Comparison of ENCODE assay signal across 1 cellular context in the genomic region with DNA sequence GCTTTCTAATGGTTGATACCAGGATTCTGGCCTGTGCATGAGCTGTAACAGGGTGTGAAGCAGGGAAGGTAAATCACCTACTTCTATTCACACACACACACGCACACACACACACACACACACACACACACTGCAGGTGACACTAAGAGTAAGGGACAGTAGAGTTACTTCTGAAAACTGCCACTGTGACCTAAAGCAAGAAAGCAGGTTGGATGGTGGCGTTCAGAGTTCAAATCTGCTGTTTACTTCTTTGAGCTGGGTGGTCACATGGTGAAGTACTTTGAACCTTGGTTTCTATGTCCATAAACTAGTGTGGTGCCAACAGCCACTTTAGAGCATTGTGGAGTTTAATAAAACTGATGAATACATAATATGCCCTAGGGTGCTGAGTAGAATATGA.
TF ChIP-seq lines count a peak whose summit lies in the region.

No MANE protein-coding gene starts in this region.

TF ChIP-seq in HepG2, 621 proteins besides CTCF, POLR2A, EP300 and RAD21 (continued from another document and continues in another):
- TF ChIP-seq, protein P1, sequence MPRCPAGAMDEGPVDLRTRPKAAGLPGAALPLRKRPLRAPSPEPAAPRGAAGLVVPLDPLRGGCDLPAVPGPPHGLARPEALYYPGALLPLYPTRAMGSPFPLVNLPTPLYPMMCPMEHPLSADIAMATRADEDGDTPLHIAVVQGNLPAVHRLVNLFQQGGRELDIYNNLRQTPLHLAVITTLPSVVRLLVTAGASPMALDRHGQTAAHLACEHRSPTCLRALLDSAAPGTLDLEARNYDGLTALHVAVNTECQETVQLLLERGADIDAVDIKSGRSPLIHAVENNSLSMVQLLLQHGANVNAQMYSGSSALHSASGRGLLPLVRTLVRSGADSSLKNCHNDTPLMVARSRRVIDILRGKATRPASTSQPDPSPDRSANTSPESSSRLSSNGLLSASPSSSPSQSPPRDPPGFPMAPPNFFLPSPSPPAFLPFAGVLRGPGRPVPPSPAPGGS (CRISPR knock-in tag; IDR thresholded peaks at IDR 0.05), result no peak
- TF ChIP-seq, protein P2, sequence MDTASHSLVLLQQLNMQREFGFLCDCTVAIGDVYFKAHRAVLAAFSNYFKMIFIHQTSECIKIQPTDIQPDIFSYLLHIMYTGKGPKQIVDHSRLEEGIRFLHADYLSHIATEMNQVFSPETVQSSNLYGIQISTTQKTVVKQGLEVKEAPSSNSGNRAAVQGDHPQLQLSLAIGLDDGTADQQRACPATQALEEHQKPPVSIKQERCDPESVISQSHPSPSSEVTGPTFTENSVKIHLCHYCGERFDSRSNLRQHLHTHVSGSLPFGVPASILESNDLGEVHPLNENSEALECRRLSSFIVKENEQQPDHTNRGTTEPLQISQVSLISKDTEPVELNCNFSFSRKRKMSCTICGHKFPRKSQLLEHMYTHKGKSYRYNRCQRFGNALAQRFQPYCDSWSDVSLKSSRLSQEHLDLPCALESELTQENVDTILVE (CRISPR knock-in tag; IDR thresholded peaks at IDR 0.05), result no peak
- TF ChIP-seq, protein P3, sequence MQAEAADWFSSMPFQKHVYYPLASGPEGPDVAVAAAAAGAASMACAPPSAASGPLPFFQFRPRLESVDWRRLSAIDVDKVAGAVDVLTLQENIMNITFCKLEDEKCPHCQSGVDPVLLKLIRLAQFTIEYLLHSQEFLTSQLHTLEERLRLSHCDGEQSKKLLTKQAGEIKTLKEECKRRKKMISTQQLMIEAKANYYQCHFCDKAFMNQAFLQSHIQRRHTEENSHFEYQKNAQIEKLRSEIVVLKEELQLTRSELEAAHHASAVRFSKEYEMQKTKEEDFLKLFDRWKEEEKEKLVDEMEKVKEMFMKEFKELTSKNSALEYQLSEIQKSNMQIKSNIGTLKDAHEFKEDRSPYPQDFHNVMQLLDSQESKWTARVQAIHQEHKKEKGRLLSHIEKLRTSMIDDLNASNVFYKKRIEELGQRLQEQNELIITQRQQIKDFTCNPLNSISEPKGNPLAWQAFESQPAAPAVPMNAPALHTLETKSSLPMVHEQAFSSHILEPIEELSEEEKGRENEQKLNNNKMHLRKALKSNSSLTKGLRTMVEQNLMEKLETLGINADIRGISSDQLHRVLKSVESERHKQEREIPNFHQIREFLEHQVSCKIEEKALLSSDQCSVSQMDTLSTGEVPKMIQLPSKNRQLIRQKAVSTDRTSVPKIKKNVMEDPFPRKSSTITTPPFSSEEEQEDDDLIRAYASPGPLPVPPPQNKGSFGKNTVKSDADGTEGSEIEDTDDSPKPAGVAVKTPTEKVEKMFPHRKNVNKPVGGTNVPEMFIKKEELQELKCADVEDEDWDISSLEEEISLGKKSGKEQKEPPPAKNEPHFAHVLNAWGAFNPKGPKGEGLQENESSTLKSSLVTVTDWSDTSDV (CRISPR knock-in tag; IDR thresholded peaks at IDR 0.05), result no peak
- TF ChIP-seq KDM6A (CRISPR knock-in tag; IDR thresholded peaks at IDR 0.05; ENCODE audit: low read depth), result 0 out of 2 replicates have a peak, but pooled peaks have one; percentile 66
- no peak for TF ChIP-seq ZNF850 (CRISPR knock-in tag; conservative IDR thresholded peaks at IDR 0.05)
- no peak for TF ChIP-seq ZNF883 (CRISPR knock-in tag; IDR thresholded peaks at IDR 0.05; ENCODE audit: not compliant biosample characterization)
- 0 out of 2 replicates have a peak, but pooled peaks have one; percentile 41 for TF ChIP-seq ZNF136 (CRISPR knock-in tag; IDR thresholded peaks at IDR 0.05; ENCODE audit: low read depth)
- TF ChIP-seq, protein P4, sequence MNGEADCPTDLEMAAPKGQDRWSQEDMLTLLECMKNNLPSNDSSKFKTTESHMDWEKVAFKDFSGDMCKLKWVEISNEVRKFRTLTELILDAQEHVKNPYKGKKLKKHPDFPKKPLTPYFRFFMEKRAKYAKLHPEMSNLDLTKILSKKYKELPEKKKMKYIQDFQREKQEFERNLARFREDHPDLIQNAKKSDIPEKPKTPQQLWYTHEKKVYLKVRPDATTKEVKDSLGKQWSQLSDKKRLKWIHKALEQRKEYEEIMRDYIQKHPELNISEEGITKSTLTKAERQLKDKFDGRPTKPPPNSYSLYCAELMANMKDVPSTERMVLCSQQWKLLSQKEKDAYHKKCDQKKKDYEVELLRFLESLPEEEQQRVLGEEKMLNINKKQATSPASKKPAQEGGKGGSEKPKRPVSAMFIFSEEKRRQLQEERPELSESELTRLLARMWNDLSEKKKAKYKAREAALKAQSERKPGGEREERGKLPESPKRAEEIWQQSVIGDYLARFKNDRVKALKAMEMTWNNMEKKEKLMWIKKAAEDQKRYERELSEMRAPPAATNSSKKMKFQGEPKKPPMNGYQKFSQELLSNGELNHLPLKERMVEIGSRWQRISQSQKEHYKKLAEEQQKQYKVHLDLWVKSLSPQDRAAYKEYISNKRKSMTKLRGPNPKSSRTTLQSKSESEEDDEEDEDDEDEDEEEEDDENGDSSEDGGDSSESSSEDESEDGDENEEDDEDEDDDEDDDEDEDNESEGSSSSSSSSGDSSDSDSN (CRISPR knock-in tag; IDR thresholded peaks at IDR 0.05), result no peak
- TF ChIP-seq, protein P5, sequence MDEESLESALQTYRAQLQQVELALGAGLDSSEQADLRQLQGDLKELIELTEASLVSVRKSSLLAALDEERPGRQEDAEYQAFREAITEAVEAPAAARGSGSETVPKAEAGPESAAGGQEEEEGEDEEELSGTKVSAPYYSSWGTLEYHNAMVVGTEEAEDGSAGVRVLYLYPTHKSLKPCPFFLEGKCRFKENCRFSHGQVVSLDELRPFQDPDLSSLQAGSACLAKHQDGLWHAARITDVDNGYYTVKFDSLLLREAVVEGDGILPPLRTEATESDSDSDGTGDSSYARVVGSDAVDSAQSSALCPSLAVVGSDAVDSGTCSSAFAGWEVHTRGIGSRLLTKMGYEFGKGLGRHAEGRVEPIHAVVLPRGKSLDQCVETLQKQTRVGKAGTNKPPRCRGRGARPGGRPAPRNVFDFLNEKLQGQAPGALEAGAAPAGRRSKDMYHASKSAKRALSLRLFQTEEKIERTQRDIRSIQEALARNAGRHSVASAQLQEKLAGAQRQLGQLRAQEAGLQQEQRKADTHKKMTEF (CRISPR knock-in tag; IDR thresholded peaks at IDR 0.05), result 0 out of 2 replicates have a peak, but pooled peaks have one; percentile 20
- TF ChIP-seq, protein P6, sequence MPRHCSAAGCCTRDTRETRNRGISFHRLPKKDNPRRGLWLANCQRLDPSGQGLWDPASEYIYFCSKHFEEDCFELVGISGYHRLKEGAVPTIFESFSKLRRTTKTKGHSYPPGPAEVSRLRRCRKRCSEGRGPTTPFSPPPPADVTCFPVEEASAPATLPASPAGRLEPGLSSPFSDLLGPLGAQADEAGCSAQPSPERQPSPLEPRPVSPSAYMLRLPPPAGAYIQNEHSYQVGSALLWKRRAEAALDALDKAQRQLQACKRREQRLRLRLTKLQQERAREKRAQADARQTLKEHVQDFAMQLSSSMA (CRISPR knock-in tag; IDR thresholded peaks at IDR 0.05), result no peak
- no peak for TF ChIP-seq CBX1 (IDR thresholded peaks at IDR 0.05; ENCODE audit: low read depth)
- TF ChIP-seq ERF (CRISPR knock-in tag; IDR thresholded peaks at IDR 0.05), result no peak
- peak; percentile 31; the same call in 1 of the 2 replicates for TF ChIP-seq HMG20A (CRISPR knock-in tag; IDR thresholded peaks at IDR 0.05; ENCODE audit: borderline replicate concordance)
- TF ChIP-seq, protein P7, sequence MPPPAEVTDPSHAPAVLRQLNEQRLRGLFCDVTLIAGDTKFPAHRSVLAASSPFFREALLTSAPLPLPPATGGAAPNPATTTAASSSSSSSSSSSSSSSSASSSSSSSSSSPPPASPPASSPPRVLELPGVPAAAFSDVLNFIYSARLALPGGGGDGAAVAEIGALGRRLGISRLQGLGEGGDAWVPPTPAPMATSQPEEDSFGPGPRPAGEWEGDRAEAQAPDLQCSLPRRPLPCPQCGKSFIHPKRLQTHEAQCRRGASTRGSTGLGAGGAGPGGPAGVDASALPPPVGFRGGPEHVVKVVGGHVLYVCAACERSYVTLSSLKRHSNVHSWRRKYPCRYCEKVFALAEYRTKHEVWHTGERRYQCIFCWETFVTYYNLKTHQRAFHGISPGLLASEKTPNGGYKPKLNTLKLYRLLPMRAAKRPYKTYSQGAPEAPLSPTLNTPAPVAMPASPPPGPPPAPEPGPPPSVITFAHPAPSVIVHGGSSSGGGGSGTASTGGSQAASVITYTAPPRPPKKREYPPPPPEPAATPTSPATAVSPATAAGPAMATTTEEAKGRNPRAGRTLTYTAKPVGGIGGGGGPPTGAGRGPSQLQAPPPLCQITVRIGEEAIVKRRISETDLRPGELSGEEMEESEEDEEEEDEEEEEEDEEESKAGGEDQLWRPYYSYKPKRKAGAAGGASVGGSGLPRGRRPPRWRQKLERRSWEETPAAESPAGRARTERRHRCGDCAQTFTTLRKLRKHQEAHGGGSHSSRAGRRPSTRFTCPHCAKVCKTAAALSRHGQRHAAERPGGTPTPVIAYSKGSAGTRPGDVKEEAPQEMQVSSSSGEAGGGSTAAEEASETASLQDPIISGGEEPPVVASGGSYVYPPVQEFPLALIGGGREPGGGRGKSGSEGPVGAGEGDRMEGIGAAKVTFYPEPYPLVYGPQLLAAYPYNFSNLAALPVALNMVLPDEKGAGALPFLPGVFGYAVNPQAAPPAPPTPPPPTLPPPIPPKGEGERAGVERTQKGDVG (CRISPR knock-in tag; IDR thresholded peaks at IDR 0.05; ENCODE audit: borderline replicate concordance), result no peak
- TF ChIP-seq EEA1 (CRISPR knock-in tag; IDR thresholded peaks at IDR 0.05; ENCODE audit: borderline replicate concordance), result no peak
- TF ChIP-seq PTBP1 (IDR thresholded peaks at IDR 0.05; ENCODE audit: low read depth, low read length, poor library complexity, severe bottlenecking), result no peak
- TF ChIP-seq, protein P8, sequence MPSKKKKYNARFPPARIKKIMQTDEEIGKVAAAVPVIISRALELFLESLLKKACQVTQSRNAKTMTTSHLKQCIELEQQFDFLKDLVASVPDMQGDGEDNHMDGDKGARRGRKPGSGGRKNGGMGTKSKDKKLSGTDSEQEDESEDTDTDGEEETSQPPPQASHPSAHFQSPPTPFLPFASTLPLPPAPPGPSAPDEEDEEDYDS (CRISPR knock-in tag; IDR thresholded peaks at IDR 0.05), result no peak
- TF ChIP-seq THAP11 (CRISPR knock-in tag; IDR thresholded peaks at IDR 0.05), result no peak
- peak; percentile 41; the same call in 1 of the 2 replicates for TF ChIP-seq NCOA2 (CRISPR knock-in tag; IDR thresholded peaks at IDR 0.05)
- TF ChIP-seq, protein P9, sequence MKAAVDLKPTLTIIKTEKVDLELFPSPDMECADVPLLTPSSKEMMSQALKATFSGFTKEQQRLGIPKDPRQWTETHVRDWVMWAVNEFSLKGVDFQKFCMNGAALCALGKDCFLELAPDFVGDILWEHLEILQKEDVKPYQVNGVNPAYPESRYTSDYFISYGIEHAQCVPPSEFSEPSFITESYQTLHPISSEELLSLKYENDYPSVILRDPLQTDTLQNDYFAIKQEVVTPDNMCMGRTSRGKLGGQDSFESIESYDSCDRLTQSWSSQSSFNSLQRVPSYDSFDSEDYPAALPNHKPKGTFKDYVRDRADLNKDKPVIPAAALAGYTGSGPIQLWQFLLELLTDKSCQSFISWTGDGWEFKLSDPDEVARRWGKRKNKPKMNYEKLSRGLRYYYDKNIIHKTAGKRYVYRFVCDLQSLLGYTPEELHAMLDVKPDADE (CRISPR knock-in tag; IDR thresholded peaks at IDR 0.05), result no peak
- no peak for TF ChIP-seq TAF1 (CRISPR knock-in tag; IDR thresholded peaks at IDR 0.05)
- TF ChIP-seq ZNF678 (CRISPR knock-in tag; IDR thresholded peaks at IDR 0.05), result no peak
- no peak for TF ChIP-seq ZNF746 (CRISPR knock-in tag; IDR thresholded peaks at IDR 0.05)
- no peak for TF ChIP-seq ZNF703 (CRISPR knock-in tag; IDR thresholded peaks at IDR 0.05; ENCODE audit: borderline replicate concordance)
- TF ChIP-seq, protein P10, sequence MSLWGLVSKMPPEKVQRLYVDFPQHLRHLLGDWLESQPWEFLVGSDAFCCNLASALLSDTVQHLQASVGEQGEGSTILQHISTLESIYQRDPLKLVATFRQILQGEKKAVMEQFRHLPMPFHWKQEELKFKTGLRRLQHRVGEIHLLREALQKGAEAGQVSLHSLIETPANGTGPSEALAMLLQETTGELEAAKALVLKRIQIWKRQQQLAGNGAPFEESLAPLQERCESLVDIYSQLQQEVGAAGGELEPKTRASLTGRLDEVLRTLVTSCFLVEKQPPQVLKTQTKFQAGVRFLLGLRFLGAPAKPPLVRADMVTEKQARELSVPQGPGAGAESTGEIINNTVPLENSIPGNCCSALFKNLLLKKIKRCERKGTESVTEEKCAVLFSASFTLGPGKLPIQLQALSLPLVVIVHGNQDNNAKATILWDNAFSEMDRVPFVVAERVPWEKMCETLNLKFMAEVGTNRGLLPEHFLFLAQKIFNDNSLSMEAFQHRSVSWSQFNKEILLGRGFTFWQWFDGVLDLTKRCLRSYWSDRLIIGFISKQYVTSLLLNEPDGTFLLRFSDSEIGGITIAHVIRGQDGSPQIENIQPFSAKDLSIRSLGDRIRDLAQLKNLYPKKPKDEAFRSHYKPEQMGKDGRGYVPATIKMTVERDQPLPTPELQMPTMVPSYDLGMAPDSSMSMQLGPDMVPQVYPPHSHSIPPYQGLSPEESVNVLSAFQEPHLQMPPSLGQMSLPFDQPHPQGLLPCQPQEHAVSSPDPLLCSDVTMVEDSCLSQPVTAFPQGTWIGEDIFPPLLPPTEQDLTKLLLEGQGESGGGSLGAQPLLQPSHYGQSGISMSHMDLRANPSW (CRISPR knock-in tag; IDR thresholded peaks at IDR 0.05; ENCODE audit: borderline replicate concordance), result no peak
- no peak for TF ChIP-seq CREB1 (IDR thresholded peaks at IDR 0.05)
- no peak for TF ChIP-seq CREB1 (CRISPR knock-in tag; IDR thresholded peaks at IDR 0.05)
